23 cellular contexts compared by ENCODE assay signal in genomic region chr5:143946821-143947220, GRCh38.
"Had no signal": no experiment of that assay in that cellular context is flagged by ENCODE, and none has a peak within 500 bp of the region (broad histone marks: within the 10 kb centered on the region; RNA-seq: fewer than 3 reads in every experiment).

No MANE protein-coding gene starts in this region.

- DNase-seq: cortex of kidney; dorsolateral prefrontal cortex; effector CD4-positive, alpha-beta T cell; gastrocnemius medialis; head of caudate nucleus; left cardiac atrium; left lung; mesenchymal stem cell; mucosa of descending colon; naive B cell; pancreas; right lobe of liver; stimulated activated CD4-positive, alpha-beta T cell treated with anti-CD3 and anti-CD28 coated beads, Interleukin-2, amount 100 ng/mL, for 24 hours; stimulated activated CD4-positive, alpha-beta T cell treated with anti-CD3 and anti-CD28 coated beads, Interleukin-4, amount 100 ng/mL, for 24 hours; stimulated activated naive CD4-positive, alpha-beta T cell treated with Interleukin-2 at 50 U/mL for 16 hours; stomach; testis; upper lobe of left lung had no signal

- H3K9me3 ChIP-seq: neutrophil, pancreas, right lobe of liver, testis had no signal

- ATAC-seq: gastrocnemius medialis; left cardiac atrium; left lung; mucosa of descending colon; natural killer cell treated with Interleukin-12 subunit alpha and Interleukin-12 subunit beta and Interleukin-15 and Interleukin-18, amount 100 ng/mL, for 72 hours; pancreas; right lobe of liver; stimulated activated effector memory CD8-positive, alpha-beta T cell treated with anti-CD3 and anti-CD28 coated beads, Interleukin-12 subunit alpha, Interleukin-12 subunit beta, amount 100 ng/mL, for 72 hours had no signal

- H3K4me1 ChIP-seq: gastrocnemius medialis, left lung, pancreas, right lobe of liver, stomach, testis, tibial nerve, upper lobe of left lung had no signal

- H3K4me3 ChIP-seq: dorsolateral prefrontal cortex, gastrocnemius medialis, hepatocyte, left lung, mucosa of descending colon, pancreas, right lobe of liver, stomach, testis, tibial nerve, upper lobe of left lung had no signal

- H3K79me2 ChIP-seq: hepatocyte had no signal

- H2AFZ ChIP-seq: hepatocyte had no signal

- H3K4me2 ChIP-seq: hepatocyte had no signal

- H3K36me3 ChIP-seq: gastrocnemius medialis, left lung, neutrophil, pancreas, right lobe of liver, stomach, tibial nerve, upper lobe of left lung had no signal

- H3K27me3 ChIP-seq: dorsolateral prefrontal cortex, gastrocnemius medialis, hepatocyte, left lung, neutrophil, pancreas, right lobe of liver, stomach, testis, tibial nerve, upper lobe of left lung had no signal

- H3K27ac ChIP-seq: dorsolateral prefrontal cortex, gastrocnemius medialis, hepatocyte, left lung, neutrophil, pancreas, right lobe of liver, stomach, testis, tibial nerve, upper lobe of left lung had no signal
